Comparison of ENCODE assay signal across 27 cellular contexts in genomic region chr15:65232520-65232919, GRCh38.
"Had no signal": no experiment of that assay in that cellular context is flagged by ENCODE, and none has a peak within 500 bp of the region (broad histone marks: within the 10 kb centered on the region; RNA-seq: fewer than 3 reads in every experiment).

No MANE protein-coding gene starts in this region.

- DNase-seq: stimulated activated CD4-positive, alpha-beta T cell treated with anti-CD3 and anti-CD28 coated beads, Interleukin-2, amount 100 ng/mL, for 48 hours; stimulated activated CD4-positive, alpha-beta T cell treated with anti-CD3 and anti-CD28 coated beads, Interleukin-4, amount 100 ng/mL, for 1 hour; stimulated activated CD4-positive, alpha-beta T cell treated with anti-CD3 and anti-CD28 coated beads, Interleukin-4, amount 100 ng/mL, for 24 hours; stimulated activated CD4-positive, alpha-beta T cell treated with anti-CD3 and anti-CD28 coated beads, Interleukin-4, amount 100 ng/mL, for 4 hours; stimulated activated CD8-positive, alpha-beta memory T cell treated with anti-CD3 and anti-CD28 coated beads, Interleukin-4, amount 100 ng/mL, for 48 hours; stimulated activated naive B cell treated with anti-CD40 and anti-IgM and Interleukin-4, amounts not matched to agents 10 μg/mL and 1 μg/mL and 100 μg/mL, for 72 hours; stimulated activated naive CD4-positive, alpha-beta T cell; stimulated activated naive CD4-positive, alpha-beta T cell treated with Interleukin-2 at 50 U/mL for 16 hours; stimulated activated naive CD8-positive, alpha-beta T cell treated with anti-CD3 and anti-CD28 coated beads, Interleukin-15, amount 100 ng/mL, for 72 hours; stimulated activated naive CD8-positive, alpha-beta T cell treated with anti-CD3 and anti-CD28 coated beads, Interleukin-15, Interleukin-2, amounts not matched to agents 100 U/mL and 50 U/mL, for 24 hours; stomach; substantia nigra; testis; thyroid gland; tibial artery; transverse colon; trophoblast cell; upper lobe of left lung; upper lobe of right lung; uterus had no signal

- H3K36me3 ChIP-seq: stomach, suprapubic skin, thoracic aorta, thyroid gland, tibial artery, transverse colon, upper lobe of left lung, upper lobe of right lung, uterus, vagina had no signal

- H3K27me3 ChIP-seq: stomach, suprapubic skin, testis, thyroid gland, tibial artery, tibial nerve, transverse colon, upper lobe of left lung, upper lobe of right lung, uterus, vagina had no signal

- FAIRE-seq: urothelium cell line had no signal

- H3K4me1 ChIP-seq: thyroid gland, tibial artery, transverse colon, upper lobe of left lung, upper lobe of right lung, uterus, vagina had no signal

- H3K9me3 ChIP-seq: stomach, suprapubic skin, testis, thoracic aorta, thyroid gland, tibial artery, tibial nerve, transverse colon, upper lobe of left lung, upper lobe of right lung, uterus, vagina had no signal

- ATAC-seq: stimulated activated effector memory CD8-positive, alpha-beta T cell treated with anti-CD3 and anti-CD28 coated beads, Interleukin-12 subunit alpha, Interleukin-12 subunit beta, amount 100 ng/mL, for 72 hours; stimulated activated memory B cell treated with anti-CD40 and anti-IgM and Interleukin-4, amounts not matched to agents 10 μg/mL and 1 μg/mL and 100 μg/mL, for 72 hours; stimulated activated naive B cell treated with anti-CD40 and anti-IgM and Interleukin-4, amounts not matched to agents 10 μg/mL and 1 μg/mL and 100 μg/mL, for 72 hours; stimulated activated naive CD8-positive, alpha-beta T cell treated with anti-CD3 and anti-CD28 coated beads, Interleukin-15, amount 100 ng/mL, for 72 hours; stimulated activated naive CD8-positive, alpha-beta T cell treated with anti-CD3 and anti-CD28 coated beads, Interleukin-15, Interleukin-2, amounts not matched to agents 100 U/mL and 50 U/mL, for 24 hours; upper lobe of right lung had no signal

- H3K4me3 ChIP-seq: stomach, suprapubic skin, testis, thoracic aorta, thyroid gland, tibial artery, tibial nerve, transverse colon, upper lobe of left lung, upper lobe of right lung, uterus, vagina had no signal

- H3K27ac ChIP-seq: stomach, suprapubic skin, testis, thoracic aorta, thyroid gland, tibial artery, tibial nerve, transverse colon, upper lobe of left lung, upper lobe of right lung had no signal
